Comparison of ENCODE assay signal across 11 cellular contexts in the genomic region with DNA sequence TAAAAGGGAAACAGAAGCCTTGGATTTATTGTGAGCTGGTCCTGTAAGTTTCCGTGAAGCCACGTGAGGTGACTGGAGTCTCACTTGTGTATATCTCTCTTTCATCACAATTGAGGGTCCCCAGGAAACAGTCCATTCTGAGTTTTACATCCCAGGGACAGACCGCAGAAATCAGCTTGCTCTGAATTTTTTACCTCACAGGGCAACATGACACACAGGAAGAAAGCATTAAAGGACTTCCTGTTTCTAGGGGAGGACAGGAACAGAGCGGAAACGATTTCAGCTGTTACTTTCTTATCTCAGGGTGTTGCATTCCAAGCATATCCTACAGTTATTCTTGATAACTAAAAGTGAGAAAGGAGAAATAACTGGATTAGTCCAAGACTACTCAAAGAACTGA.
A peak's percentile ranks its signal among the peaks of the same experiment; 100 is the strongest.
DNase-seq lines count a peak whose midpoint lies in the region; ATAC-seq and TF ChIP-seq lines count a peak whose summit lies in the region.
"Had no signal": no experiment of that assay in that cellular context is flagged by ENCODE, and none has a peak within 500 bp of the region (broad histone marks: within the 10 kb centered on the region; RNA-seq: fewer than 3 reads in every experiment).

No MANE protein-coding gene starts in this region.

- ATAC-seq in GM18868 (IDR thresholded peaks at IDR 0.05; ENCODE audit: unreplicated experiment) (peak; percentile 73), HG03135 (IDR thresholded peaks at IDR 0.05; ENCODE audit: unreplicated experiment) (peak; percentile 71)

- H3K27ac Mint-ChIP-seq in mesothelial cell of epicardium (peak overlapping the region; percentile 51), type B pancreatic cell (no peak overlapping the region)
- H3K27ac Mint-ChIP-seq: activated B cell treated with CpG ODN at 0.5 μM for 24 hours had no signal

- TF ChIP-seq CTCF in mesothelial cell of epicardium (IDR thresholded peaks at IDR 0.05; ENCODE audit: unreplicated experiment) (no peak), type B pancreatic cell (conservative IDR thresholded peaks at IDR 0.05) (no peak), coronary artery (IDR thresholded peaks at IDR 0.05) (no peak)

- no peak overlapping the region for H3K27ac ChIP-seq in coronary artery
- H3K27ac ChIP-seq: cardiac muscle cell, KMS-11 had no signal

- H3K27me3 Mint-ChIP-seq in mesothelial cell of epicardium (ENCODE audit: low read depth), result no peaks in the 10 kb centered on the region
- no peaks in the 10 kb centered on the region for H3K27me3 Mint-ChIP-seq in type B pancreatic cell
- H3K27me3 Mint-ChIP-seq: activated B cell treated with CpG ODN at 0.5 μM for 24 hours had no signal

- H3K36me3 Mint-ChIP-seq in mesothelial cell of epicardium (no peaks in the 10 kb centered on the region), type B pancreatic cell (no peaks in the 10 kb centered on the region)

- peaks cover 21% of the 10 kb centered on the region for H3K4me1 Mint-ChIP-seq in mesothelial cell of epicardium
- no peaks in the 10 kb centered on the region for H3K4me1 Mint-ChIP-seq in type B pancreatic cell (ENCODE audit: unreplicated experiment)
- H3K4me1 Mint-ChIP-seq: activated B cell treated with CpG ODN at 0.5 μM for 24 hours had no signal

- peaks cover 4% of the 10 kb centered on the region for H3K9me3 Mint-ChIP-seq in mesothelial cell of epicardium
- no peaks in the 10 kb centered on the region for H3K9me3 Mint-ChIP-seq in type B pancreatic cell

- H3K4me3 Mint-ChIP-seq in mesothelial cell of epicardium (no peak overlapping the region), type B pancreatic cell (no peak overlapping the region)
- H3K4me3 Mint-ChIP-seq: activated B cell treated with CpG ODN at 0.5 μM for 24 hours had no signal

- H3K4me3 ChIP-seq in coronary artery, result no peak overlapping the region
- H3K4me3 ChIP-seq: cardiac muscle cell had no signal

- peak; percentile 51 for DNase-seq in SKM-1 (lab: John Stamatoyannopoulos, UW; ENCODE audit: unreplicated experiment)
- no peak for DNase-seq in mesothelial cell of epicardium (ENCODE audit: low spot score in 2 of 2, unreplicated experiment in 2 of 2)
- no peak for DNase-seq in occipital lobe (lab: John Stamatoyannopoulos, UW)
- no peak for DNase-seq in type B pancreatic cell (ENCODE audit: extremely low spot score, unreplicated experiment)
- DNase-seq in coronary artery (ENCODE audit: low spot score), result no peak
- DNase-seq: activated B cell treated with CpG ODN at 0.5 μM for 24 hours, Calu3 had no signal
